1 cellular context compared by ENCODE assay signal in genomic region chr1:23214640-23215039, GRCh38.
TF ChIP-seq lines count a peak whose summit lies in the region.

No MANE protein-coding gene starts in this region.

TF ChIP-seq in H1, 55 proteins besides CTCF, POLR2A, EP300 and RAD21:
- no peak for TF ChIP-seq FOSL1 (IDR thresholded peaks at IDR 0.05; ENCODE audit: insufficient read depth, low read depth, low read length)
- TF ChIP-seq USF2 (IDR thresholded peaks at IDR 0.05; ENCODE audit: low read length) = no peak
- no peak for TF ChIP-seq NANOG (IDR thresholded peaks at IDR 0.05; ENCODE audit: insufficient read depth, low read depth, low read length, poor library complexity, severe bottlenecking)
- no peak for TF ChIP-seq MAX (IDR thresholded peaks at IDR 0.05)
- no peak for TF ChIP-seq KDM5A (IDR thresholded peaks at IDR 0.05; ENCODE audit: low read length)
- TF ChIP-seq SP2 (IDR thresholded peaks at IDR 0.05; ENCODE audit: low read length) = no peak
- no peak for TF ChIP-seq TCF12 (IDR thresholded peaks at IDR 0.05; ENCODE audit: low read depth, low read length)
- no peak for TF ChIP-seq RXRA (IDR thresholded peaks at IDR 0.05; ENCODE audit: insufficient read depth, low read depth, low read length)
- no peak for TF ChIP-seq GABPA (IDR thresholded peaks at IDR 0.05; ENCODE audit: borderline replicate concordance, insufficient read depth, low read length)
- no peak for TF ChIP-seq TEAD4 (IDR thresholded peaks at IDR 0.05; ENCODE audit: low read depth, low read length)
- no peak for TF ChIP-seq ZNF274 (IDR thresholded peaks at IDR 0.05; ENCODE audit: borderline replicate concordance, extremely low read depth, low read length)
- TF ChIP-seq MAFK (IDR thresholded peaks at IDR 0.05; ENCODE audit: low read depth, low read length) = no peak
- no peak for TF ChIP-seq RNF2 (IDR thresholded peaks at IDR 0.05; ENCODE audit: borderline replicate concordance, low read depth, low read length, missing control alignments, poor library complexity, severe bottlenecking)
- no peak for TF ChIP-seq SUZ12 (IDR thresholded peaks at IDR 0.05; ENCODE audit: low read length)
- no peak for TF ChIP-seq SIRT6 (IDR thresholded peaks at IDR 0.05; ENCODE audit: low read length)
- no peak for TF ChIP-seq HDAC6 (IDR thresholded peaks at IDR 0.05; ENCODE audit: low read depth, low read length)
